In the genomic region with DNA sequence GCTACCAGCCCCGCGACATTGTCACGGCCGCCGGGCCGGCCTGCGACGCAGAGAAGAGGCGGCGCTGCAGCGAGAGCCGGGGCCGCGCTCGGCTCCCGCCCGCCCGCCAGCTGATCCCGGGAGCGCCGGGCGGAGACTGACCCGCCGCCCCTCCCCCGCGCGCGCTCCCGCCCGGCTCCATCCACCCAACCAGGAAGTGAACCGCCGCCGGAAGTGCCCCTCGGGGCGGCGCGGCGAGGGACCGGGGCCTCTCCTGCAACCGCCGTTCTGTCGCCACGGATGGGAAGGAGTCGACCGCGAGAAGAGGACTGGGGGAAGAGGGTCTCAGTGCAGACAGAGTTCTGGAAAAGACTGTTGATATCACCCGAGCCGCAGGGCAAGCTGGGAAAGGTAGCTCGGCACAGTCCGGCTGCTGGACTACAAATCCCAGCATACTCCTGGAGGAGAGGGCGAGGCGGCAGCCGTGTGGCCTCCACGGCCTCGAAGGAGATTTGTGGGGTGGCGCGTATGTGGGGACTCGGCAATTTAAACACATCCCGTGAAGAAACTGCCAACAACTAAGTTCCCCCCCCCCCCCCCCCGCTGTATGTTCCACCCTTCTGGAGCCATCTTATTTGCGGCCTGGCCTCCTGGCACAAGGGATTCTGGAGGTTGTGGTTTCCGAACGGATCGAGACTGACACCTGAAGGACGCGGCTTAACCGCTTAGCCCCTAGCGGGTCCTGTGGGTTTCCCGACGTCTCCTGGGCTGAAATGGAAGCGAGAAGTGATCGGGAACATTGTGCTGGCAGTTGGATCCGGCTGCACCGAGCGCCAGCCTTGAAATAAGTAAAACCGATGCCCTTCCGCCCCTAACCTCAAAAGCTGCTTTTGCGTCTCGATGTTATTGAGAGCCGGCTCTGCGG, we compare ENCODE assay signal across 1 cellular context.
TF ChIP-seq lines count a peak whose summit lies in the region.

Gene AAK1 (minus strand): TSS at position 138 of the 904 bp plus-strand sequence. CDS start 699 bp downstream, outside the sequence.

TF ChIP-seq in K562, 482 proteins besides CTCF, POLR2A, EP300 and RAD21 (continued from another document and continues in another):
- no peak for TF ChIP-seq CHD7 (IDR thresholded peaks at IDR 0.05; ENCODE audit: low read depth, low read length)
- TF ChIP-seq ZNF766 (CRISPR knock-in tag; conservative IDR thresholded peaks at IDR 0.05) = 0 out of 2 replicates have a peak, but pooled peaks have one; percentile 42
- no peak for TF ChIP-seq STAT5B (CRISPR knock-in tag; IDR thresholded peaks at IDR 0.05)
- peak; percentile 73; the same call in 1 of the 2 replicates for TF ChIP-seq BRD4 (IDR thresholded peaks at IDR 0.05)
- no peak for TF ChIP-seq ZNF589 (CRISPR knock-in tag; IDR thresholded peaks at IDR 0.05; ENCODE audit: low read depth)
- no peak for TF ChIP-seq ZNF134 (CRISPR knock-in tag; conservative IDR thresholded peaks at IDR 0.05)
- no peak for TF ChIP-seq ZNF184 (CRISPR knock-in tag; IDR thresholded peaks at IDR 0.05)
- no peak for TF ChIP-seq RBM39 (optimal IDR thresholded peaks at IDR 0.05; ENCODE audit: low read depth, low read length)
- no peak for TF ChIP-seq SLC30A9 (CRISPR knock-in tag; IDR thresholded peaks at IDR 0.05)
- no peak for TF ChIP-seq SMARCB1 (IDR thresholded peaks at IDR 0.05; ENCODE audit: insufficient read length, low read depth)
- TF ChIP-seq NFXL1 (CRISPR knock-in tag; IDR thresholded peaks at IDR 0.05) = no peak
- no peak for TF ChIP-seq THRAP3 (IDR thresholded peaks at IDR 0.05; ENCODE audit: borderline replicate concordance)
- no peak for TF ChIP-seq MED1 (CRISPR knock-in tag; IDR thresholded peaks at IDR 0.05; ENCODE audit: borderline replicate concordance)
- TF ChIP-seq THRB (CRISPR knock-in tag; conservative IDR thresholded peaks at IDR 0.05) = peak; percentile 80; the same call in 1 of the 2 replicates
- no peak for TF ChIP-seq ZNF274 (IDR thresholded peaks at IDR 0.05; ENCODE audit: borderline replicate concordance, low read depth, low read length)
- no peak; the same call in 1 of the 2 replicates for TF ChIP-seq FOXJ2 (tag; IDR thresholded peaks at IDR 0.05)
- TF ChIP-seq NR3C1 (CRISPR knock-in tag; IDR thresholded peaks at IDR 0.05) = no peak
- TF ChIP-seq, protein P1, sequence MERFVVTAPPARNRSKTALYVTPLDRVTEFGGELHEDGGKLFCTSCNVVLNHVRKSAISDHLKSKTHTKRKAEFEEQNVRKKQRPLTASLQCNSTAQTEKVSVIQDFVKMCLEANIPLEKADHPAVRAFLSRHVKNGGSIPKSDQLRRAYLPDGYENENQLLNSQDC (CRISPR knock-in tag; IDR thresholded peaks at IDR 0.05) = no peak
- TF ChIP-seq PRMT5 (CRISPR knock-in tag; IDR thresholded peaks at IDR 0.05) = no peak
- no peak for TF ChIP-seq ZNF707 (CRISPR knock-in tag; conservative IDR thresholded peaks at IDR 0.05)
- no peak for TF ChIP-seq CREBBP (IDR thresholded peaks at IDR 0.05; ENCODE audit: low read depth, low read length)
- TF ChIP-seq, protein P2, sequence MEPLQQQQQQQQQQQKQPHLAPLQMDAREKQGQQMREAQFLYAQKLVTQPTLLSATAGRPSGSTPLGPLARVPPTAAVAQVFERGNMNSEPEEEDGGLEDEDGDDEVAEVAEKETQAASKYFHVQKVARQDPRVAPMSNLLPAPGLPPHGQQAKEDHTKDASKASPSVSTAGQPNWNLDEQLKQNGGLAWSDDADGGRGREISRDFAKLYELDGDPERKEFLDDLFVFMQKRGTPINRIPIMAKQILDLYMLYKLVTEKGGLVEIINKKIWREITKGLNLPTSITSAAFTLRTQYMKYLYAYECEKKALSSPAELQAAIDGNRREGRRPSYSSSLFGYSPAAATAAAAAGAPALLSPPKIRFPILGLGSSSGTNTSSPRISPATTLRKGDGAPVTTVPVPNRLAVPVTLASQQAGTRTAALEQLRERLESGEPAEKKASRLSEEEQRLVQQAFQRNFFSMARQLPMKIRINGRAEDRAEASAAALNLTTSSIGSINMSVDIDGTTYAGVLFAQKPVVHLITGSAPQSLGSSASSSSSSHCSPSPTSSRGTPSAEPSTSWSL (CRISPR knock-in tag; IDR thresholded peaks at IDR 0.05; ENCODE audit: borderline replicate concordance) = no peak
- TF ChIP-seq ZNF830 (CRISPR knock-in tag; IDR thresholded peaks at IDR 0.05) = no peak
- peak; percentile 27; the same call in 1 of the 2 replicates for TF ChIP-seq KLF6 (CRISPR knock-in tag; IDR thresholded peaks at IDR 0.05; ENCODE audit: borderline replicate concordance)
- TF ChIP-seq PTBP1 (IDR thresholded peaks at IDR 0.05; ENCODE audit: low read depth, low read length) = no peak
- TF ChIP-seq ZNF764 (CRISPR knock-in tag; IDR thresholded peaks at IDR 0.05; ENCODE audit: low read depth) = no peak
- TF ChIP-seq RHOXF2B (CRISPR knock-in tag; conservative IDR thresholded peaks at IDR 0.05) = 0 out of 2 replicates have a peak, but pooled peaks have one; percentile 61
- no peak for TF ChIP-seq ATF1 (CRISPR knock-in tag; IDR thresholded peaks at IDR 0.05)
- peak; percentile 48 for TF ChIP-seq ATF1 (tag; IDR thresholded peaks at IDR 0.05)
- TF ChIP-seq HDAC3 (IDR thresholded peaks at IDR 0.05; ENCODE audit: borderline replicate concordance, partially characterized antibody) = no peak
- TF ChIP-seq, protein P3, sequence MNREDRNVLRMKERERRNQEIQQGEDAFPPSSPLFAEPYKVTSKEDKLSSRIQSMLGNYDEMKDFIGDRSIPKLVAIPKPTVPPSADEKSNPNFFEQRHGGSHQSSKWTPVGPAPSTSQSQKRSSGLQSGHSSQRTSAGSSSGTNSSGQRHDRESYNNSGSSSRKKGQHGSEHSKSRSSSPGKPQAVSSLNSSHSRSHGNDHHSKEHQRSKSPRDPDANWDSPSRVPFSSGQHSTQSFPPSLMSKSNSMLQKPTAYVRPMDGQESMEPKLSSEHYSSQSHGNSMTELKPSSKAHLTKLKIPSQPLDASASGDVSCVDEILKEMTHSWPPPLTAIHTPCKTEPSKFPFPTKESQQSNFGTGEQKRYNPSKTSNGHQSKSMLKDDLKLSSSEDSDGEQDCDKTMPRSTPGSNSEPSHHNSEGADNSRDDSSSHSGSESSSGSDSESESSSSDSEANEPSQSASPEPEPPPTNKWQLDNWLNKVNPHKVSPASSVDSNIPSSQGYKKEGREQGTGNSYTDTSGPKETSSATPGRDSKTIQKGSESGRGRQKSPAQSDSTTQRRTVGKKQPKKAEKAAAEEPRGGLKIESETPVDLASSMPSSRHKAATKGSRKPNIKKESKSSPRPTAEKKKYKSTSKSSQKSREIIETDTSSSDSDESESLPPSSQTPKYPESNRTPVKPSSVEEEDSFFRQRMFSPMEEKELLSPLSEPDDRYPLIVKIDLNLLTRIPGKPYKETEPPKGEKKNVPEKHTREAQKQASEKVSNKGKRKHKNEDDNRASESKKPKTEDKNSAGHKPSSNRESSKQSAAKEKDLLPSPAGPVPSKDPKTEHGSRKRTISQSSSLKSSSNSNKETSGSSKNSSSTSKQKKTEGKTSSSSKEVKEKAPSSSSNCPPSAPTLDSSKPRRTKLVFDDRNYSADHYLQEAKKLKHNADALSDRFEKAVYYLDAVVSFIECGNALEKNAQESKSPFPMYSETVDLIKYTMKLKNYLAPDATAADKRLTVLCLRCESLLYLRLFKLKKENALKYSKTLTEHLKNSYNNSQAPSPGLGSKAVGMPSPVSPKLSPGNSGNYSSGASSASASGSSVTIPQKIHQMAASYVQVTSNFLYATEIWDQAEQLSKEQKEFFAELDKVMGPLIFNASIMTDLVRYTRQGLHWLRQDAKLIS (CRISPR knock-in tag; IDR thresholded peaks at IDR 0.05) = peak; percentile 43; the same call in 1 of the 2 replicates
- no peak for TF ChIP-seq NR1H2 (CRISPR knock-in tag; IDR thresholded peaks at IDR 0.05)
- TF ChIP-seq PCBP1 (IDR thresholded peaks at IDR 0.05; ENCODE audit: low read depth, low read length, poor library complexity, severe bottlenecking) = no peak
- no peak for TF ChIP-seq RFX5 (IDR thresholded peaks at IDR 0.05; ENCODE audit: low read depth, low read length)
- no peak for TF ChIP-seq ARHGAP35 (IDR thresholded peaks at IDR 0.05; ENCODE audit: partially characterized antibody)
- peak; percentile 60; the same call in 1 of the 2 replicates for TF ChIP-seq SP1 (CRISPR knock-in tag; IDR thresholded peaks at IDR 0.05)
- no peak for TF ChIP-seq XRCC5 (IDR thresholded peaks at IDR 0.05; ENCODE audit: low read depth, low read length)
